1 cellular context compared by ENCODE assay signal in the genomic region with DNA sequence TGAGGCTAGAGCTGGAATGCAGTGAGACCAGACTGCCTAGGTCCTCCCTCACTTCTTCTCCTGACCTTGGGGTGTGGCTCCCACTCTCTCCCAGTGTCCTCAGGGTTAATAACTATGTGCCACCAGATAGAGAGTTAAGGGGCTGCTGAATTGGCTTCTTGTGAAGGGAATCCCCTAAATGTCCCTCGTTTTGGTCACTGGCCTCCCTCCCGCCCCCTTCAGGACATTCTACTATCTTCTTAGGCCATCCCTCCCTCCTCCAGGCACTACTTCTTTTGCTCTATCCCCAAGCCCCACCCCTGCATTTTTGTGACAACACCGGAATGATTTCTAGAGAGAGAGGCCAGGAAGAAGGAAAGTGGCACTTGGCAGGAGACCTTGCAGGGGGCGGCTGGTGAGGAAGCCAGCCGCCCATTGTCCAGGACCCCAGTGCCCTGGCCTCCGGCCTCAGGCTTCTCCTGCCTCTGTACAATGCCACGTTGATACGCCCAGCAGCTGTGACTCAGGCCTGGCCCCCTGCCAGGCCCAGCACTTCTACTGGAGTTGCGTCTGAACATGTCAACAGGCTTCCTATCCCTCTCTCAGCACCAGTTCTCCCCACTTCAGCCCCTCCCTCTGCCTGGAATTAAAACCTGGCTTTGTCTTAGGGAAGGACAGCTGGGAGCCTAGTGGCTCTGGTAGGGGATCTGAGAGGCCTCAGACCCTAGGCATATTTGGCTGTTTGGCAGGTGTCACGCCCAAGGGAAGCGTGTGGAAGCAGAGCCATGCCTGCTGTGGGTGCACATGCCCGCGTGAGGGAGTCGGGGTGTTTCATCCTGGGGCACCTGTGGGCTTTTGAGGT.
TF ChIP-seq lines count a peak whose summit lies in the region.

No MANE protein-coding gene starts in this region.

TF ChIP-seq in HEK293, 187 proteins besides CTCF, POLR2A, EP300 and RAD21 (continued from another document and continues in another):
- no peak for TF ChIP-seq ZNF791 (tag by site-specific recombination; IDR thresholded peaks at IDR 0.05)
- peak; percentile 44; the same call in 1 of the 2 replicates for TF ChIP-seq ZNF133 (tag by site-specific recombination; IDR thresholded peaks at IDR 0.05)
- TF ChIP-seq, protein P1, sequence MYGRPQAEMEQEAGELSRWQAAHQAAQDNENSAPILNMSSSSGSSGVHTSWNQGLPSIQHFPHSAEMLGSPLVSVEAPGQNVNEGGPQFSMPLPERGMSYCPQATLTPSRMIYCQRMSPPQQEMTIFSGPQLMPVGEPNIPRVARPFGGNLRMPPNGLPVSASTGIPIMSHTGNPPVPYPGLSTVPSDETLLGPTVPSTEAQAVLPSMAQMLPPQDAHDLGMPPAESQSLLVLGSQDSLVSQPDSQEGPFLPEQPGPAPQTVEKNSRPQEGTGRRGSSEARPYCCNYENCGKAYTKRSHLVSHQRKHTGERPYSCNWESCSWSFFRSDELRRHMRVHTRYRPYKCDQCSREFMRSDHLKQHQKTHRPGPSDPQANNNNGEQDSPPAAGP (tag by site-specific recombination; IDR thresholded peaks at IDR 0.05): peak; percentile 76
- no peak for TF ChIP-seq ZNF558 (tag by site-specific recombination; IDR thresholded peaks at IDR 0.05)
- TF ChIP-seq ZNF830 (tag by site-specific recombination; IDR thresholded peaks at IDR 0.05; ENCODE audit: low read depth): no peak
- no peak for TF ChIP-seq ZNF571 (tag by site-specific recombination; IDR thresholded peaks at IDR 0.05)
- TF ChIP-seq, protein P2, sequence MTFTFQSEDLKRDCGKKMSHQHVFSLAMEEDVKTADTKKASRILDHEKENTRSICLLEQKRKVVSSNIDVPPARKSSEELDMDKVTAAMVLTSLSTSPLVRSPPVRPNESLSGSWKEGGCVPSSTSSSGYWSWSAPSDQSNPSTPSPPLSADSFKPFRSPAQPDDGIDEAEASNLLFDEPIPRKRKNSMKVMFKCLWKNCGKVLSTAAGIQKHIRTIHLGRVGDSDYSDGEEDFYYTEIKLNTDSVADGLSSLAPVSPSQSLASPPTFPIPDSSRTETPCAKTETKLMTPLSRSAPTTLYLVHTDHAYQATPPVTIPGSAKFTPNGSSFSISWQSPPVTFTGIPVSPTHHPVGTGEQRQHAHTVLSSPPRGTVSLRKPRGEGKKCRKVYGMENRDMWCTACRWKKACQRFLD (tag by site-specific recombination; IDR thresholded peaks at IDR 0.05): no peak
- TF ChIP-seq ZBTB7A (tag by site-specific recombination; IDR thresholded peaks at IDR 0.05; ENCODE audit: low read depth): no peak
- no peak; the same call in 1 of the 2 replicates for TF ChIP-seq ZNF76 (tag by site-specific recombination; IDR thresholded peaks at IDR 0.05; ENCODE audit: borderline replicate concordance, low read depth)
- no peak for TF ChIP-seq ZNF311 (tag by site-specific recombination; IDR thresholded peaks at IDR 0.05; ENCODE audit: borderline replicate concordance)
- TF ChIP-seq ZNF843 (tag by site-specific recombination; IDR thresholded peaks at IDR 0.05): peak; percentile 33; the same call in 1 of the 2 replicates
- TF ChIP-seq ZNF10 (tag by site-specific recombination; IDR thresholded peaks at IDR 0.05): no peak
- no peak for TF ChIP-seq ZNF391 (tag by site-specific recombination; IDR thresholded peaks at IDR 0.05; ENCODE audit: borderline replicate concordance, low read depth)
- peak; percentile 90 for TF ChIP-seq ZNF366 (tag by site-specific recombination; conservative IDR thresholded peaks at IDR 0.05)
- no peak for TF ChIP-seq ZNF658 (tag by site-specific recombination; IDR thresholded peaks at IDR 0.05)
- no peak for TF ChIP-seq TCF7L2 (IDR thresholded peaks at IDR 0.05; ENCODE audit: borderline replicate concordance, low read depth, low read length)
- peak; percentile 96 for TF ChIP-seq ZIC2 (tag by site-specific recombination; IDR thresholded peaks at IDR 0.05)
- TF ChIP-seq, protein P3, sequence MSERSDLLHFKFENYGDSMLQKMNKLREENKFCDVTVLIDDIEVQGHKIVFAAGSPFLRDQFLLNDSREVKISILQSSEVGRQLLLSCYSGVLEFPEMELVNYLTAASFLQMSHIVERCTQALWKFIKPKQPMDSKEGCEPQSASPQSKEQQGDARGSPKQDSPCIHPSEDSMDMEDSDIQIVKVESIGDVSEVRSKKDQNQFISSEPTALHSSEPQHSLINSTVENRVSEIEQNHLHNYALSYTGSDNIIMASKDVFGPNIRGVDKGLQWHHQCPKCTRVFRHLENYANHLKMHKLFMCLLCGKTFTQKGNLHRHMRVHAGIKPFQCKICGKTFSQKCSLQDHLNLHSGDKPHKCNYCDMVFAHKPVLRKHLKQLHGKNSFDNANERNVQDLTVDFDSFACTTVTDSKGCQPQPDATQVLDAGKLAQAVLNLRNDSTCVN (tag by site-specific recombination; optimal IDR thresholded peaks at IDR 0.05): no peak
- no peak for TF ChIP-seq ZNF776 (tag by site-specific recombination; IDR thresholded peaks at IDR 0.05; ENCODE audit: borderline replicate concordance)
- peak; percentile 46; the same call in 1 of the 2 replicates for TF ChIP-seq ZNF324 (tag by site-specific recombination; IDR thresholded peaks at IDR 0.05)
- TF ChIP-seq ZFP3 (tag by site-specific recombination; IDR thresholded peaks at IDR 0.05; ENCODE audit: low read depth): no peak
- TF ChIP-seq ZNF621 (tag by site-specific recombination; IDR thresholded peaks at IDR 0.05): no peak
- TF ChIP-seq HOXD13 (CRISPR knock-in tag; IDR thresholded peaks at IDR 0.05; ENCODE audit: borderline replicate concordance): no peak
- TF ChIP-seq KLF8 (tag by site-specific recombination; IDR thresholded peaks at IDR 0.05): peak; percentile 78
- no peak for TF ChIP-seq ZNF155 (tag by site-specific recombination; IDR thresholded peaks at IDR 0.05)
- TF ChIP-seq, protein P4, sequence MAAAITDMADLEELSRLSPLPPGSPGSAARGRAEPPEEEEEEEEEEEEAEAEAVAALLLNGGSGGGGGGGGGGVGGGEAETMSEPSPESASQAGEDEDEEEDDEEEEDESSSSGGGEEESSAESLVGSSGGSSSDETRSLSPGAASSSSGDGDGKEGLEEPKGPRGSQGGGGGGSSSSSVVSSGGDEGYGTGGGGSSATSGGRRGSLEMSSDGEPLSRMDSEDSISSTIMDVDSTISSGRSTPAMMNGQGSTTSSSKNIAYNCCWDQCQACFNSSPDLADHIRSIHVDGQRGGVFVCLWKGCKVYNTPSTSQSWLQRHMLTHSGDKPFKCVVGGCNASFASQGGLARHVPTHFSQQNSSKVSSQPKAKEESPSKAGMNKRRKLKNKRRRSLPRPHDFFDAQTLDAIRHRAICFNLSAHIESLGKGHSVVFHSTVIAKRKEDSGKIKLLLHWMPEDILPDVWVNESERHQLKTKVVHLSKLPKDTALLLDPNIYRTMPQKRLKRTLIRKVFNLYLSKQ (tag by site-specific recombination; IDR thresholded peaks at IDR 0.05; ENCODE audit: borderline replicate concordance): no peak
- TF ChIP-seq ZNF175 (tag by site-specific recombination; IDR thresholded peaks at IDR 0.05): no peak
- TF ChIP-seq, protein P5, sequence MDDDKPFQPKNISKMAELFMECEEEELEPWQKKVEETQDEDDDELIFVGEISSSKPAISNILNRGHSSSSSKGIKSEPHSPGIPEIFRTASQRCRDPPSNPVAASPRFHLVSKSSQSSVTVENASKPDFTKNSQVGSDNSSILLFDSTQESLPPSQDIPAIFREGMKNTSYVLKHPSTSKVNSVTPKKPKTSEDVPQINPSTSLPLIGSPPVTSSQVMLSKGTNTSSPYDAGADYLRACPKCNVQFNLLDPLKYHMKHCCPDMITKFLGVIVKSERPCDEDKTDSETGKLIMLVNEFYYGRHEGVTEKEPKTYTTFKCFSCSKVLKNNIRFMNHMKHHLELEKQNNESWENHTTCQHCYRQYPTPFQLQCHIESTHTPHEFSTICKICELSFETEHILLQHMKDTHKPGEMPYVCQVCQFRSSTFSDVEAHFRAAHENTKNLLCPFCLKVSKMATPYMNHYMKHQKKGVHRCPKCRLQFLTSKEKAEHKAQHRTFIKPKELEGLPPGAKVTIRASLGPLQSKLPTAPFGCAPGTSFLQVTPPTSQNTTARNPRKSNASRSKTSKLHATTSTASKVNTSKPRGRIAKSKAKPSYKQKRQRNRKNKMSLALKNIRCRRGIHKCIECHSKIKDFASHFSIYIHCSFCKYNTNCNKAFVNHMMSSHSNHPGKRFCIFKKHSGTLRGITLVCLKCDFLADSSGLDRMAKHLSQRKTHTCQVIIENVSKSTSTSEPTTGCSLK (tag by site-specific recombination; IDR thresholded peaks at IDR 0.05): no peak
- TF ChIP-seq BCL11B (tag by site-specific recombination; IDR thresholded peaks at IDR 0.05; ENCODE audit: low read depth): peak; percentile 77; the same call in 1 of the 2 replicates
- TF ChIP-seq, protein P6, sequence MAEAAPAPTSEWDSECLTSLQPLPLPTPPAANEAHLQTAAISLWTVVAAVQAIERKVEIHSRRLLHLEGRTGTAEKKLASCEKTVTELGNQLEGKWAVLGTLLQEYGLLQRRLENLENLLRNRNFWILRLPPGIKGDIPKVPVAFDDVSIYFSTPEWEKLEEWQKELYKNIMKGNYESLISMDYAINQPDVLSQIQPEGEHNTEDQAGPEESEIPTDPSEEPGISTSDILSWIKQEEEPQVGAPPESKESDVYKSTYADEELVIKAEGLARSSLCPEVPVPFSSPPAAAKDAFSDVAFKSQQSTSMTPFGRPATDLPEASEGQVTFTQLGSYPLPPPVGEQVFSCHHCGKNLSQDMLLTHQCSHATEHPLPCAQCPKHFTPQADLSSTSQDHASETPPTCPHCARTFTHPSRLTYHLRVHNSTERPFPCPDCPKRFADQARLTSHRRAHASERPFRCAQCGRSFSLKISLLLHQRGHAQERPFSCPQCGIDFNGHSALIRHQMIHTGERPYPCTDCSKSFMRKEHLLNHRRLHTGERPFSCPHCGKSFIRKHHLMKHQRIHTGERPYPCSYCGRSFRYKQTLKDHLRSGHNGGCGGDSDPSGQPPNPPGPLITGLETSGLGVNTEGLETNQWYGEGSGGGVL (tag by site-specific recombination; IDR thresholded peaks at IDR 0.05): peak; percentile 46; the same call in 1 of the 2 replicates
- TF ChIP-seq KLF1 (tag by site-specific recombination; IDR thresholded peaks at IDR 0.05): peak; percentile 82
- TF ChIP-seq ZBTB21 (tag by site-specific recombination; IDR thresholded peaks at IDR 0.05): 0 out of 2 replicates have a peak, but pooled peaks have one; percentile 41
- TF ChIP-seq, protein P7, sequence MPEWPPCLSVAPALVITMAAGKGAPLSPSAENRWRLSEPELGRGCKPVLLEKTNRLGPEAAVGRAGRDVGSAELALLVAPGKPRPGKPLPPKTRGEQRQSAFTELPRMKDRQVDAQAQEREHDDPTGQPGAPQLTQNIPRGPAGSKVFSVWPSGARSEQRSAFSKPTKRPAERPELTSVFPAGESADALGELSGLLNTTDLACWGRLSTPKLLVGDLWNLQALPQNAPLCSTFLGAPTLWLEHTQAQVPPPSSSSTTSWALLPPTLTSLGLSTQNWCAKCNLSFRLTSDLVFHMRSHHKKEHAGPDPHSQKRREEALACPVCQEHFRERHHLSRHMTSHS (tag by site-specific recombination; IDR thresholded peaks at IDR 0.05): no peak
- TF ChIP-seq, protein P8, sequence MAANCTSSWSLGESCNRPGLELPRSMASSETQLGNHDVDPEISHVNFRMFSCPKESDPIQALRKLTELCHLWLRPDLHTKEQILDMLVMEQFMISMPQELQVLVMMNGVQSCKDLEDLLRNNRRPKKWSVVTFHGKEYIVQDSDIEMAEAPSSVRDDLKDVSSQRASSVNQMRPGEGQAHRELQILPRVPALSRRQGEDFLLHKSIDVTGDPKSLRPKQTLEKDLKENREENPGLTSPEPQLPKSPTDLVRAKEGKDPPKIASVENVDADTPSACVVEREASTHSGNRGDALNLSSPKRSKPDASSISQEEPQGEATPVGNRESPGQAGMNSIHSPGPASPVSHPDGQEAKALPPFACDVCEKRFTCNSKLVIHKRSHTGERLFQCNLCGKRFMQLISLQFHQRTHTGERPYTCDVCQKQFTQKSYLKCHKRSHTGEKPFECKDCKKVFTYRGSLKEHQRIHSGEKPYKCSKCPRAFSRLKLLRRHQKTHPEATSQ (tag by site-specific recombination; IDR thresholded peaks at IDR 0.05): no peak
- peak; percentile 68; the same call in 1 of the 2 replicates for TF ChIP-seq KLF10 (tag by site-specific recombination; IDR thresholded peaks at IDR 0.05)
- TF ChIP-seq, protein P9, sequence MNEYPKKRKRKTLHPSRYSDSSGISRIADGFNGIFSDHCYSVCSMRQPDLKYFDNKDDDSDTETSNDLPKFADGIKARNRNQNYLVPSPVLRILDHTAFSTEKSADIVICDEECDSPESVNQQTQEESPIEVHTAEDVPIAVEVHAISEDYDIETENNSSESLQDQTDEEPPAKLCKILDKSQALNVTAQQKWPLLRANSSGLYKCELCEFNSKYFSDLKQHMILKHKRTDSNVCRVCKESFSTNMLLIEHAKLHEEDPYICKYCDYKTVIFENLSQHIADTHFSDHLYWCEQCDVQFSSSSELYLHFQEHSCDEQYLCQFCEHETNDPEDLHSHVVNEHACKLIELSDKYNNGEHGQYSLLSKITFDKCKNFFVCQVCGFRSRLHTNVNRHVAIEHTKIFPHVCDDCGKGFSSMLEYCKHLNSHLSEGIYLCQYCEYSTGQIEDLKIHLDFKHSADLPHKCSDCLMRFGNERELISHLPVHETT (tag by site-specific recombination; IDR thresholded peaks at IDR 0.05): peak; percentile 42; the same call in 1 of the 2 replicates
- TF ChIP-seq KLF16 (tag by site-specific recombination; IDR thresholded peaks at IDR 0.05): no peak
- TF ChIP-seq ZNF184 (tag by site-specific recombination; IDR thresholded peaks at IDR 0.05): peak; percentile 93
- TF ChIP-seq, protein P10, sequence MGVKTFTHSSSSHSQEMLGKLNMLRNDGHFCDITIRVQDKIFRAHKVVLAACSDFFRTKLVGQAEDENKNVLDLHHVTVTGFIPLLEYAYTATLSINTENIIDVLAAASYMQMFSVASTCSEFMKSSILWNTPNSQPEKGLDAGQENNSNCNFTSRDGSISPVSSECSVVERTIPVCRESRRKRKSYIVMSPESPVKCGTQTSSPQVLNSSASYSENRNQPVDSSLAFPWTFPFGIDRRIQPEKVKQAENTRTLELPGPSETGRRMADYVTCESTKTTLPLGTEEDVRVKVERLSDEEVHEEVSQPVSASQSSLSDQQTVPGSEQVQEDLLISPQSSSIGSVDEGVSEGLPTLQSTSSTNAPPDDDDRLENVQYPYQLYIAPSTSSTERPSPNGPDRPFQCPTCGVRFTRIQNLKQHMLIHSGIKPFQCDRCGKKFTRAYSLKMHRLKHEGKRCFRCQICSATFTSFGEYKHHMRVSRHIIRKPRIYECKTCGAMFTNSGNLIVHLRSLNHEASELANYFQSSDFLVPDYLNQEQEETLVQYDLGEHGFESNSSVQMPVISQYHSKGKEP (tag by site-specific recombination; IDR thresholded peaks at IDR 0.05): peak; percentile 87
- TF ChIP-seq ZNF514 (tag by site-specific recombination; IDR thresholded peaks at IDR 0.05): no peak
- TF ChIP-seq TRIM28 (IDR thresholded peaks at IDR 0.05; ENCODE audit: borderline replicate concordance, low read length): 0 out of 2 replicates have a peak, but pooled peaks have one; percentile 87
- no peak for TF ChIP-seq ZNF48 (tag by site-specific recombination; IDR thresholded peaks at IDR 0.05)
- peak; percentile 93 for TF ChIP-seq ZNF341 (tag by site-specific recombination; IDR thresholded peaks at IDR 0.05; ENCODE audit: low read depth)
- no peak for TF ChIP-seq ZNF202 (tag by site-specific recombination; IDR thresholded peaks at IDR 0.05; ENCODE audit: borderline replicate concordance)
- TF ChIP-seq ZNF426 (tag by site-specific recombination; IDR thresholded peaks at IDR 0.05): no peak
- no peak for TF ChIP-seq ZNF549 (tag by site-specific recombination; IDR thresholded peaks at IDR 0.05)
- no peak for TF ChIP-seq ZNF624 (tag by site-specific recombination; IDR thresholded peaks at IDR 0.05)
